Comparison of ENCODE assay signal across 1 cellular context in the genomic region with DNA sequence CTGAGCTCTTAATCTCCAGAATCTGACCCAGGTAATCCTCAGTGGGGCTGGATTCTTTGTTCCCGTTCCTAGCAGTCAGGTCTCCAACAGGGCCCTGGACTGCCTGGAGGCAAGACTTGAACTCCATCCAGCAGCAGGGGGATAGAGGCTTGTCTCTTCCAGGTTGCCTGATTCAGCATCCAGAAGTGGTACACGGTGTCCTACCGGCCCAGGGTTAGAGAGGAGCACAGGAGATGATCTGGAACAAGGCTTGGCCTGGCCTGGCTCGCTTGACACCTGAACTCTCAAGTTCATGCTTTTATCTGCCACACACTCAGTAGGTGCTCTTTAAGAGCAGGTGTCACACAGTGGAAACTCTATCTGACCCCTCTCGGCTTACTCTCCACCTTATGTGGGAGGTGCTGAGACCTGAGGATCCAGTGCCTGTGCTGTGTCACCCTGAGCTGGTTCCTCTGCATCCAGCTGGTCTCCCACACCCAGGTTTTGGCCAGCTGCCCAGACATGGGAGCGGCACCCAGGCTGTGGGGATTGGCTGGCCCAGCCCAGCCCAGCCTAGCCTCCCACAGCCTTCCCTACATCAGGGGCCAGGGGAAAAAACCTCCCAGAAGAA.
TF ChIP-seq lines count a peak whose summit lies in the region.

Gene CYP4F3, plus strand, starts transcription at position 604 of the 610 bp plus-strand sequence. CDS start 519 bp downstream, outside the sequence.

TF ChIP-seq in SK-N-SH, 30 proteins besides CTCF, POLR2A, EP300 and RAD21:
- TF ChIP-seq POLR2AphosphoS5 (IDR thresholded peaks at IDR 0.05; ENCODE audit: low read depth, low read length), result no peak
- TF ChIP-seq NFIC (IDR thresholded peaks at IDR 0.05; ENCODE audit: borderline replicate concordance), result no peak
